ENCODE assay signal across 8 cellular contexts in genomic region chrX:3651272-3651671, GRCh38.
DNase-seq lines count a peak whose midpoint lies in the region; ATAC-seq, FAIRE-seq and TF ChIP-seq lines count a peak whose summit lies in the region.

No MANE protein-coding gene starts in this region.

- H3K4me3 ChIP-seq in DND-41 (ENCODE audit: low read depth in 1 of 2, low read length in 2 of 2) = no peak overlapping the region
- H3K4me3 ChIP-seq in KMS-11 (IDR thresholded peaks at IDR 0.05; ENCODE audit: insufficient read depth, low read depth, low read length) = no peak overlapping the region
- no peak overlapping the region for H3K4me3 ChIP-seq in K562
- H3K4me3 ChIP-seq in mesenchymal stem cell (ENCODE audit: insufficient read depth in 1 of 2, low read depth in 1 of 2, low read length in 2 of 2) = no peak overlapping the region

- TF ChIP-seq CTCF in DND-41 (IDR thresholded peaks at IDR 0.05; ENCODE audit: borderline replicate concordance, extremely low read depth, low read length, poor library complexity, severe bottlenecking) (peak; percentile 51), KMS-11 (conservative IDR thresholded peaks at IDR 0.05; ENCODE audit: low read depth, low read length) (peak; percentile 66), K562 (IDR thresholded peaks at IDR 0.05 in 2 of 3, conservative IDR thresholded peaks at IDR 0.05 in 1 of 3; ENCODE audit: insufficient read depth in 2 of 3, low read depth in 1 of 3, low read length in 3 of 3) (peak in 2 of 3 experiments; percentile 38 to 70; a peak in 4 of 6 replicates)

- H3K36me3 ChIP-seq in DND-41 (ENCODE audit: insufficient read depth, low read length) (peaks cover 36% of the 10 kb centered on the region; the same call in 1 of the 2 replicates), KMS-11 (ENCODE audit: insufficient read depth) (no peaks in the 10 kb centered on the region), K562 (ENCODE audit: control insufficient read depth, insufficient read depth, low read length) (peaks cover 51% of the 10 kb centered on the region; the same call in 2 of the 3 replicates), mesenchymal stem cell (ENCODE audit: control insufficient read depth in 1 of 2, insufficient read depth in 2 of 2, low read depth in 1 of 2, low read length in 2 of 2) (peaks cover 3 to 10% of the 10 kb centered on the region in 2 experiments)

- H3K4ac ChIP-seq in mesenchymal stem cell (ENCODE audit: low read depth in 1 of 2, low read length in 2 of 2) = no peak overlapping the region

- no peak overlapping the region for H3K27ac ChIP-seq in DND-41 (ENCODE audit: low read length)
- no peak overlapping the region for H3K27ac ChIP-seq in KMS-11
- no peak overlapping the region for H3K27ac ChIP-seq in K562 (ENCODE audit: extremely low read depth, low read depth, low read length)
- no peak overlapping the region for H3K27ac ChIP-seq in mesenchymal stem cell (ENCODE audit: low read length, poor library complexity, severe bottlenecking)

- H3K18ac ChIP-seq in mesenchymal stem cell (ENCODE audit: low read depth in 1 of 2, low read length in 2 of 2) = no peak overlapping the region

- H2AFZ ChIP-seq in DND-41 (ENCODE audit: low read depth, low read length) = no peak overlapping the region
- H2AFZ ChIP-seq in KMS-11 (ENCODE audit: low read depth) = no peak overlapping the region
- H2AFZ ChIP-seq in K562 (ENCODE audit: low read depth, low read length) = no peak overlapping the region
- no peak overlapping the region for H2AFZ ChIP-seq in mesenchymal stem cell (ENCODE audit: low read depth, low read length)

- no peaks in the 10 kb centered on the region for H3K9me3 ChIP-seq in DND-41 (ENCODE audit: insufficient read depth, low read length, severe bottlenecking)
- no peaks in the 10 kb centered on the region for H3K9me3 ChIP-seq in K562 (replicated peaks; ENCODE audit: control insufficient read depth, insufficient read depth, low read depth, low read length)
- no peaks in the 10 kb centered on the region for H3K9me3 ChIP-seq in mesenchymal stem cell (ENCODE audit: control insufficient read depth, low read length)

- DNase-seq in DND-41 (no peak), K562 (ENCODE audit: extremely low read depth in 1 of 4, low spot score in 3 of 4) (peak in 1 of 4 experiments; percentile 25), mesenchymal stem cell (peak; percentile 21), ureter (ENCODE audit: low spot score) (no peak), posterior cingulate gyrus (no peak)
- no peak for DNase-seq in activated T-cell treated with anti-CD3 and anti-CD28 coated beads, Interleukin-2, amount 50 U/mL, for 48 hours

- H3K23ac ChIP-seq in mesenchymal stem cell (ENCODE audit: low read length in 2 of 2) = no peak overlapping the region

- H3K4me1 ChIP-seq in DND-41 (ENCODE audit: insufficient read depth, low read length) (no peaks in the 10 kb centered on the region), KMS-11 (ENCODE audit: low read depth, poor library complexity, severe bottlenecking) (no peaks in the 10 kb centered on the region), K562 (replicated peaks in 1 of 2; ENCODE audit: control insufficient read depth in 2 of 2, insufficient read depth in 2 of 2, low read length in 2 of 2) (no peaks in the 10 kb centered on the region), mesenchymal stem cell (ENCODE audit: control insufficient read depth, insufficient read depth, low read depth, low read length) (no peaks in the 10 kb centered on the region)

- no peak overlapping the region for H2BK15ac ChIP-seq in mesenchymal stem cell (ENCODE audit: low read depth, poor library complexity, severe bottlenecking)

- no peak for TF ChIP-seq POLR2A in K562 (conservative IDR thresholded peaks at IDR 0.05)

- no peak overlapping the region for H3K9ac ChIP-seq in DND-41 (ENCODE audit: low read depth, low read length)
- no peak overlapping the region for H3K9ac ChIP-seq in KMS-11
- H3K9ac ChIP-seq in K562 (ENCODE audit: insufficient read depth in 1 of 2, low read depth in 2 of 2, low read length in 2 of 2) = no peak overlapping the region
- H3K9ac ChIP-seq in mesenchymal stem cell (ENCODE audit: low read length) = no peak overlapping the region

- BruUV-seq in K562 (replicated peaks; lab: Mats Ljungman, UMichigan) = no TSS peak

- in situ Hi-C loops in K562 (cut with MboI) = loop anchor here (5.0 kb wide), 1 partner anchor 161 kb away; no protein-coding TSS in a partner anchor

- H3K4me2 ChIP-seq in DND-41 (ENCODE audit: insufficient read depth, low read length) (no peak overlapping the region), KMS-11 (no peak overlapping the region), K562 (ENCODE audit: insufficient read depth, low read length) (no peak overlapping the region), mesenchymal stem cell (ENCODE audit: low read length, poor library complexity, severe bottlenecking) (no peak overlapping the region)

- no peak overlapping the region for H2BK12ac ChIP-seq in mesenchymal stem cell (ENCODE audit: low read length in 2 of 2)

- ATAC-seq in DND-41 (ENCODE audit: insufficient read depth, low read depth) = no peak
- no peak for ATAC-seq in K562
- no peak for ATAC-seq in GM19455 (IDR thresholded peaks at IDR 0.05; ENCODE audit: unreplicated experiment)

- no peak for TF ChIP-seq EP300 in K562 (IDR thresholded peaks at IDR 0.05; ENCODE audit: low read length)

- CTCF ChIA-PET in K562 (lab: Yijun Ruan, JAX; ENCODE audit: low intra/inter-chr PET ratio) = interaction anchor here (2.4 kb wide), 1 partner anchor 161 kb away, joined by 14 read pairs; no protein-coding TSS in a partner anchor

- H3K79me2 ChIP-seq in DND-41 (ENCODE audit: insufficient read depth, low read length) = no peaks in the 10 kb centered on the region
- H3K79me2 ChIP-seq in KMS-11 (ENCODE audit: insufficient read depth, low read depth) = no peaks in the 10 kb centered on the region
- no peaks in the 10 kb centered on the region for H3K79me2 ChIP-seq in K562 (ENCODE audit: control insufficient read depth, insufficient read depth, low read length)

- intact Hi-C loops in K562 (cut with micrococcal nuclease) (loop anchor here (1.0 to 10.0 kb wide), 2 partner anchors 64 to 161 kb away; partner anchors contain the start of gene PRKX), posterior cingulate gyrus (cut with DNase I) (loop anchor here (2.0 kb wide), 1 partner anchor 162 kb away; no protein-coding TSS in a partner anchor)

- POLR2A ChIA-PET in K562 (lab: Yijun Ruan, JAX) = no interaction called here

- H4K20me1 ChIP-seq in DND-41 (ENCODE audit: insufficient read depth, low read length) (no peaks in the 10 kb centered on the region), KMS-11 (ENCODE audit: insufficient read depth) (no peaks in the 10 kb centered on the region), K562 (replicated peaks; ENCODE audit: control insufficient read depth, insufficient read depth, low read length) (no peaks in the 10 kb centered on the region)

- no peaks in the 10 kb centered on the region for H3K79me1 ChIP-seq in mesenchymal stem cell (replicated peaks; ENCODE audit: low read length, poor library complexity, severe bottlenecking)

- no peaks in the 10 kb centered on the region for H3K9me1 ChIP-seq in K562 (ENCODE audit: control insufficient read depth, insufficient read depth, low read length)

- no peak overlapping the region for H4K91ac ChIP-seq in mesenchymal stem cell (ENCODE audit: low read length)

- H3K14ac ChIP-seq in mesenchymal stem cell (ENCODE audit: low read length in 2 of 2) = no peak overlapping the region

- no peaks in the 10 kb centered on the region for H3K27me3 ChIP-seq in DND-41 (ENCODE audit: insufficient read depth, low read length, poor library complexity)
- no peaks in the 10 kb centered on the region for H3K27me3 ChIP-seq in KMS-11 (ENCODE audit: insufficient read depth, low read depth)
- no peaks in the 10 kb centered on the region for H3K27me3 ChIP-seq in K562 (ENCODE audit: control insufficient read depth in 2 of 2, insufficient read depth in 2 of 2, low read length in 2 of 2)
- H3K27me3 ChIP-seq in mesenchymal stem cell (ENCODE audit: control insufficient read depth in 1 of 2, insufficient read depth in 1 of 2, low read length in 2 of 2) = no peaks in the 10 kb centered on the region

- no peak overlapping the region for H4K8ac ChIP-seq in mesenchymal stem cell (ENCODE audit: low read length)

- no peak overlapping the region for H2BK5ac ChIP-seq in mesenchymal stem cell (ENCODE audit: low read depth, low read length, poor library complexity, severe bottlenecking)

- H2AK5ac ChIP-seq in mesenchymal stem cell (ENCODE audit: low read length, severe bottlenecking) = no peak overlapping the region

- TF ChIP-seq RAD21 in K562 (CRISPR knock-in tag; conservative IDR thresholded peaks at IDR 0.05 in 1 of 2, IDR thresholded peaks at IDR 0.05 in 1 of 2) = peak; percentile 61

- WGBS in K562 (ENCODE audit: insufficient coverage, low coverage, missing lambda C conversion rate) = 5% methylated on average over 4 of the region's 4 CpGs
- WGBS in mesenchymal stem cell = no CpG with 5 or more reads among the region's 4 CpGs

- FAIRE-seq in K562 (lab: Jason Lieb, UNC) = no peak

- H2BK120ac ChIP-seq in mesenchymal stem cell (ENCODE audit: low read depth, low read length) = no peak overlapping the region

TF ChIP-seq in K562, 482 proteins besides CTCF, POLR2A, EP300 and RAD21 (continues in another document):
- TF ChIP-seq, protein P1, sequence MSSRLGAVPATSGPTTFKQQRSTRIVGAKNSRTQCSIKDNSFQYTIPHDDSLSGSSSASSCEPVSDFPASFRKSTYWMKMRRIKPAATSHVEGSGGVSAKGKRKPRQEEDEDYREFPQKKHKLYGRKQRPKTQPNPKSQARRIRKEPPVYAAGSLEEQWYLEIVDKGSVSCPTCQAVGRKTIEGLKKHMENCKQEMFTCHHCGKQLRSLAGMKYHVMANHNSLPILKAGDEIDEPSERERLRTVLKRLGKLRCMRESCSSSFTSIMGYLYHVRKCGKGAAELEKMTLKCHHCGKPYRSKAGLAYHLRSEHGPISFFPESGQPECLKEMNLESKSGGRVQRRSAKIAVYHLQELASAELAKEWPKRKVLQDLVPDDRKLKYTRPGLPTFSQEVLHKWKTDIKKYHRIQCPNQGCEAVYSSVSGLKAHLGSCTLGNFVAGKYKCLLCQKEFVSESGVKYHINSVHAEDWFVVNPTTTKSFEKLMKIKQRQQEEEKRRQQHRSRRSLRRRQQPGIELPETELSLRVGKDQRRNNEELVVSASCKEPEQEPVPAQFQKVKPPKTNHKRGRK (tag; IDR thresholded peaks at IDR 0.05) = peak; percentile 17; the same call in 1 of the 2 replicates
- TF ChIP-seq MECOM (CRISPR knock-in tag; IDR thresholded peaks at IDR 0.05) = no peak
